Comparison of ENCODE assay signal across 10 cellular contexts in genomic region chr3:30692498-30693130, GRCh38.
DNase-seq lines count a peak whose midpoint lies in the region; ATAC-seq and TF ChIP-seq lines count a peak whose summit lies in the region.
"Had no signal": no experiment of that assay in that cellular context is flagged by ENCODE, and none has a peak within 500 bp of the region (broad histone marks: within the 10 kb centered on the region; RNA-seq: fewer than 3 reads in every experiment).

No MANE protein-coding gene starts in this region.

- no peak overlapping the region for H3K4me2 ChIP-seq in OCI-LY1 (ENCODE audit: low read length)

- H3K79me2 ChIP-seq in OCI-LY1 (ENCODE audit: insufficient read depth, low read length): no peaks in the 10 kb centered on the region

- no peaks in the 10 kb centered on the region for H3K9me3 ChIP-seq in OCI-LY1 (ENCODE audit: low read length)
- H3K9me3 ChIP-seq in esophagus muscularis mucosa: no peaks in the 10 kb centered on the region
- H3K9me3 ChIP-seq in sigmoid colon: no peaks in the 10 kb centered on the region

- no peak for TF ChIP-seq POLR2A in esophagus muscularis mucosa (IDR thresholded peaks at IDR 0.05; ENCODE audit: low read depth)
- TF ChIP-seq POLR2A in sigmoid colon (IDR thresholded peaks at IDR 0.05): no peak

- H3K4me3 ChIP-seq in OCI-LY1 (ENCODE audit: low read depth, low read length, poor library complexity, severe bottlenecking) (no peak overlapping the region), esophagus muscularis mucosa (no peak overlapping the region), sigmoid colon (no peak overlapping the region)

- peak overlapping the region; percentile 42 for H3K27ac Mint-ChIP-seq in T-helper 1 cell treated with Interleukin-12 subunit alpha and Interleukin-12 subunit beta and Interleukin-4 antibody, amounts not matched to agents 30 μg/mL and 1 μg/mL, for 36 hours

- no peaks in the 10 kb centered on the region for H3K27me3 Mint-ChIP-seq in T-helper 1 cell treated with Interleukin-12 subunit alpha and Interleukin-12 subunit beta and Interleukin-4 antibody, amounts not matched to agents 30 μg/mL and 1 μg/mL, for 36 hours (ENCODE audit: low read depth)

- 80% methylated on average over 3 of the region's 3 CpGs for WGBS in esophagus muscularis mucosa
- WGBS in sigmoid colon, 2 donors: 55 to 79% methylated on average over 3 of the region's 3 CpGs

- H3K9me3 Mint-ChIP-seq in T-helper 1 cell treated with Interleukin-12 subunit alpha and Interleukin-12 subunit beta and Interleukin-4 antibody, amounts not matched to agents 30 μg/mL and 1 μg/mL, for 36 hours: no peaks in the 10 kb centered on the region

- DNase-seq in T-helper 1 cell: no peak
- DNase-seq in esophagus muscularis mucosa (ENCODE audit: extremely low spot score): no peak
- no peak for DNase-seq in sigmoid colon
- DNase-seq in H4 (ENCODE audit: low spot score): no peak
- DNase-seq: aorta, NCI-H2081 treated with DMSO at 0.1 percent for 48 hours had no signal

- no peak overlapping the region for H3K9ac ChIP-seq in OCI-LY1 (ENCODE audit: low read length)

- no peaks in the 10 kb centered on the region for H3K4me1 ChIP-seq in OCI-LY1 (ENCODE audit: insufficient read depth, low read length, severe bottlenecking)
- peaks cover 69 to 91% (median 85%) of the 10 kb centered on the region in 4 donors for H3K4me1 ChIP-seq in esophagus muscularis mucosa
- H3K4me1 ChIP-seq in sigmoid colon: peaks cover 0 to 84% (median 72%) of the 10 kb centered on the region in 4 donors

- ATAC-seq in HG03571 (IDR thresholded peaks at IDR 0.05; ENCODE audit: unreplicated experiment) (no peak), HG03460 (IDR thresholded peaks at IDR 0.05; ENCODE audit: unreplicated experiment) (no peak)

- no peaks in the 10 kb centered on the region for H3K27me3 ChIP-seq in OCI-LY1 (ENCODE audit: insufficient read depth, low read length)
- no peaks in the 10 kb centered on the region for H3K27me3 ChIP-seq in esophagus muscularis mucosa
- H3K27me3 ChIP-seq in sigmoid colon: no peaks in the 10 kb centered on the region

- no peak overlapping the region for H3K4me3 Mint-ChIP-seq in T-helper 1 cell treated with Interleukin-12 subunit alpha and Interleukin-12 subunit beta and Interleukin-4 antibody, amounts not matched to agents 30 μg/mL and 1 μg/mL, for 36 hours

- H4K20me1 ChIP-seq in OCI-LY1 (ENCODE audit: insufficient read depth, low read length): no peaks in the 10 kb centered on the region

- TF ChIP-seq CTCF in OCI-LY1 (IDR thresholded peaks at IDR 0.05; ENCODE audit: low read length) (no peak), esophagus muscularis mucosa (IDR thresholded peaks at IDR 0.05) (no peak), sigmoid colon (IDR thresholded peaks at IDR 0.05) (no peak)

- H3K9me2 ChIP-seq in OCI-LY1 (ENCODE audit: low read depth, low read length): no peaks in the 10 kb centered on the region

- H3K36me3 Mint-ChIP-seq in T-helper 1 cell treated with Interleukin-12 subunit alpha and Interleukin-12 subunit beta and Interleukin-4 antibody, amounts not matched to agents 30 μg/mL and 1 μg/mL, for 36 hours (ENCODE audit: low read depth): peaks cover 62% of the 10 kb centered on the region

- peaks cover 45% of the 10 kb centered on the region for H3K4me1 Mint-ChIP-seq in T-helper 1 cell treated with Interleukin-12 subunit alpha and Interleukin-12 subunit beta and Interleukin-4 antibody, amounts not matched to agents 30 μg/mL and 1 μg/mL, for 36 hours (ENCODE audit: low read depth)

- no peaks in the 10 kb centered on the region for H3F3A ChIP-seq in OCI-LY1 (ENCODE audit: insufficient read depth, low read length)

- peak overlapping the region; percentile 10 for H3K27ac ChIP-seq in OCI-LY1 (ENCODE audit: low read depth, low read length, poor library complexity, severe bottlenecking)
- peak overlapping the region; percentile 62 to 73 (median 73) for H3K27ac ChIP-seq in esophagus muscularis mucosa (replicated peaks in 1 of 4)
- H3K27ac ChIP-seq in sigmoid colon: peak overlapping the region; percentile 72 to 83 (median 75)

- TF ChIP-seq EP300 in esophagus muscularis mucosa (IDR thresholded peaks at IDR 0.05) (no peak), sigmoid colon (IDR thresholded peaks at IDR 0.05) (no peak)

- intact Hi-C loops in esophagus muscularis mucosa (cut with DNase I) (loop anchor here (5.0 to 10.0 kb wide), 5 partner anchors 85 to 580 kb away; partner anchors contain the start of gene TGFBR2), sigmoid colon (cut with DNase I) (loop anchor here (1.0 to 5.0 kb wide), 6 partner anchors 86 to 650 kb away; partner anchors contain the start of gene TGFBR2)

- no peak overlapping the region for H2AFZ ChIP-seq in OCI-LY1 (ENCODE audit: low read length)

- H3K36me3 ChIP-seq in OCI-LY1 (ENCODE audit: insufficient read depth, low read length) (peaks cover 84% of the 10 kb centered on the region), esophagus muscularis mucosa (peaks cover 18 to 78% (median 41%) of the 10 kb centered on the region in 4 donors), sigmoid colon (peaks cover 0 to 80% (median 9%) of the 10 kb centered on the region in 4 donors)

Comparison
In these comparisons a context has a peak if more than half of its experiments do, and no peak if none do; other contexts are left out.
1. H3K27ac ChIP-seq: peak in every context shown above with its lines; median percentile 75 in sigmoid colon; 73 in esophagus muscularis mucosa; 10 in OCI-LY1.